ENCODE assay signal across 8 cellular contexts in genomic region chr6:79076881-79077641, GRCh38. TPM values are rescaled to one million over a fixed set of nuclear protein-coding genes. Genes with fewer than 3 reads are reported as not detected.
A peak's percentile ranks its signal among the peaks of the same experiment; 100 is the strongest.
DNase-seq lines count a peak whose midpoint lies in the region; ATAC-seq and TF ChIP-seq lines count a peak whose summit lies in the region.

No MANE protein-coding gene starts in this region.

- DNase-seq in CD4-positive, CD25-positive, alpha-beta regulatory T cell, result peak; percentile 75 to 92 (median 90)
- DNase-seq in NCI-H748 treated with DMSO at 0.1 percent for 48 hours (lab: John Stamatoyannopoulos, UW) (peak; percentile 82), dermis microvascular lymphatic vessel endothelial cell (ENCODE audit: low read depth in 2 of 2) (peak; percentile 83 to 96), lower leg skin (ENCODE audit: low spot score in 2 of 2) (peak; percentile 90 to 97)
- peak; percentile 84 to 87 for DNase-seq in activated CD4-positive, alpha-beta T cell treated with anti-CD3 and anti-CD28 coated beads, Interleukin-2, amount 50 U/mL, for 48 hours
- DNase-seq in stimulated activated CD4-positive, alpha-beta T cell treated with anti-CD3 and anti-CD28 coated beads, Interleukin-4, amount 100 ng/mL, for 24 hours, result peak; percentile 88

- peak overlapping the region; percentile 94 for H3K27ac ChIP-seq in CD4-positive, CD25-positive, alpha-beta regulatory T cell (ENCODE audit: insufficient read depth, low read length, poor library complexity, severe bottlenecking)

- peak overlapping the region; percentile 96 for H3K4me3 ChIP-seq in CD4-positive, CD25-positive, alpha-beta regulatory T cell (ENCODE audit: low read depth, low read length)
- H3K4me3 ChIP-seq in lower leg skin (ENCODE audit: low read depth, poor library complexity, severe bottlenecking), result peak overlapping the region; percentile 70

- H3K9me3 ChIP-seq in CD4-positive, CD25-positive, alpha-beta regulatory T cell (ENCODE audit: control insufficient read depth in 2 of 2, low read length in 2 of 2), result no peaks in the 10 kb centered on the region

- H3K4me3 Mint-ChIP-seq in CD4-positive, CD25-positive, alpha-beta regulatory T cell, result peak overlapping the region; percentile 89 to 97 (median 93)

- H3K27me3 ChIP-seq in CD4-positive, CD25-positive, alpha-beta regulatory T cell (ENCODE audit: control insufficient read depth, insufficient read depth, low read length), result no peaks in the 10 kb centered on the region

- peak overlapping the region; percentile 85 to 95 (median 95) for H3K27ac Mint-ChIP-seq in CD4-positive, CD25-positive, alpha-beta regulatory T cell

- ATAC-seq in CD4-positive, CD25-positive, alpha-beta regulatory T cell (ENCODE audit: low read depth in 2 of 2), result peak; percentile 63 to 64
- ATAC-seq in GM19438 (IDR thresholded peaks at IDR 0.05; ENCODE audit: low read depth, unreplicated experiment) (peak; percentile 39), HG03571 (IDR thresholded peaks at IDR 0.05; ENCODE audit: unreplicated experiment) (peak; percentile 41)

- H3K36me3 ChIP-seq in CD4-positive, CD25-positive, alpha-beta regulatory T cell (ENCODE audit: control insufficient read depth, insufficient read depth, low read length), result peaks cover 4% of the 10 kb centered on the region

- H3K27me3 Mint-ChIP-seq in CD4-positive, CD25-positive, alpha-beta regulatory T cell, result peaks cover 27% of the 10 kb centered on the region

- WGBS in lower leg skin, 2 donors, result 0 to 1% methylated on average over 53 to 69 of the region's 78 CpGs

- no peak for TF ChIP-seq CTCF in lower leg skin (IDR thresholded peaks at IDR 0.05)

- H3K9me3 Mint-ChIP-seq in CD4-positive, CD25-positive, alpha-beta regulatory T cell, result no peaks in the 10 kb centered on the region

- H3K4me1 Mint-ChIP-seq in CD4-positive, CD25-positive, alpha-beta regulatory T cell, result peaks cover 35 to 63% (median 46%) of the 10 kb centered on the region in 4 donors

- peaks cover 32% of the 10 kb centered on the region for H3K4me1 ChIP-seq in CD4-positive, CD25-positive, alpha-beta regulatory T cell (ENCODE audit: control insufficient read depth, insufficient read depth, low read length, poor library complexity, severe bottlenecking)

- intact Hi-C loops in lower leg skin (cut with DNase I; ENCODE audit: low total_unique reads), result no loop called here

- H3K36me3 Mint-ChIP-seq in CD4-positive, CD25-positive, alpha-beta regulatory T cell, result peaks cover 9% of the 10 kb centered on the region

- TF ChIP-seq POLR2A in lower leg skin (IDR thresholded peaks at IDR 0.05), result no peak

RNA-seq across cellular contexts. Expression of gene PHIP, which starts 1.0 kb away (rescaled TPM):
- total RNA-seq in CD4-positive, CD25-positive, alpha-beta regulatory T cell, result 57.0 TPM
- 10 to 100 TPM; 12.0 to 14.4 (median 13.1) TPM for polyA plus RNA-seq in CD4-positive, CD25-positive, alpha-beta regulatory T cell
- 15.5 and 19.6 TPM in 2 replicates for total RNA-seq in dermis microvascular lymphatic vessel endothelial cell
- 10 to 100 TPM; 21.3 to 23.9 (median 22.4) TPM for total RNA-seq in lower leg skin

Comparison
In these comparisons a context has a peak if more than half of its experiments do, and no peak if none do; other contexts are left out.
1. Peak in every context shown above with its lines: DNase-seq, ATAC-seq, H3K4me3 ChIP-seq and H3K27ac ChIP-seq.